ENCODE assay signal across 8 cellular contexts in genomic region chr13:81929988-81930387, GRCh38.
A peak's percentile ranks its signal among the peaks of the same experiment; 100 is the strongest.
DNase-seq lines count a peak whose midpoint lies in the region; ATAC-seq and TF ChIP-seq lines count a peak whose summit lies in the region.

No MANE protein-coding gene starts in this region.

- WGBS in adrenal gland, 4 donors, result 32 to 38% (median 34%) methylated on average over 3 of the region's 3 CpGs

- no peak for TF ChIP-seq POLR2A in adrenal gland (IDR thresholded peaks at IDR 0.05)

- no peak overlapping the region for H3K27ac ChIP-seq in adrenal gland

- no peaks in the 10 kb centered on the region for H3K9me3 ChIP-seq in adrenal gland (replicated peaks in 1 of 3)

- peak in 4 of 6 experiments; percentile 18 to 39 (median 32) for TF ChIP-seq CTCF in adrenal gland (IDR thresholded peaks at IDR 0.05)

- no peaks in the 10 kb centered on the region for H3K27me3 ChIP-seq in adrenal gland

- no peaks in the 10 kb centered on the region for H3K4me1 ChIP-seq in adrenal gland (replicated peaks in 1 of 2)

- H3K4me3 ChIP-seq in adrenal gland, result no peak overlapping the region

- H3K36me3 ChIP-seq in adrenal gland (replicated peaks in 1 of 2), result no peaks in the 10 kb centered on the region

- in situ Hi-C loops in G401 (cut with HindIII; ENCODE audit: low sequenced_read_pairs), result no loop called here

- peak; percentile 79 for ATAC-seq in left lobe of liver
- ATAC-seq in HG03571 (IDR thresholded peaks at IDR 0.05; ENCODE audit: unreplicated experiment), result no peak

- intact Hi-C loops in adrenal gland (cut with DNase I), result loop anchor here in 1 of 2 donors (10.0 kb wide), 1 partner anchor 395 kb away; no protein-coding TSS in a partner anchor

- DNase-seq in G401 (ENCODE audit: low spot score), result peak; percentile 70
- peak; percentile 30 for DNase-seq in NCI-H1694 (lab: John Stamatoyannopoulos, UW)
- DNase-seq in adrenal gland, result no peak
- DNase-seq in left lobe of liver (ENCODE audit: low spot score), result no peak
- no peak for DNase-seq in effector CD8-positive, alpha-beta T cell (lab: John Stamatoyannopoulos, UW)
- no peak for DNase-seq in cortex of kidney (lab: John Stamatoyannopoulos, UW)
- DNase-seq in activated CD8-positive, alpha-beta memory T cell treated with anti-CD3 and anti-CD28 coated beads for 24 hours, result no peak

Comparison
In these comparisons a context has a peak if more than half of its experiments do, and no peak if none do; other contexts are left out.
1. DNase-seq: peak in G401 (single experiment) and NCI-H1694 (single experiment); none in adrenal gland (0 of 7), left lobe of liver (single experiment), effector CD8-positive, alpha-beta T cell (single experiment), cortex of kidney (single experiment) and activated CD8-positive, alpha-beta memory T cell treated with anti-CD3 and anti-CD28 coated beads for 24 hours (single experiment).